In the genomic region with DNA sequence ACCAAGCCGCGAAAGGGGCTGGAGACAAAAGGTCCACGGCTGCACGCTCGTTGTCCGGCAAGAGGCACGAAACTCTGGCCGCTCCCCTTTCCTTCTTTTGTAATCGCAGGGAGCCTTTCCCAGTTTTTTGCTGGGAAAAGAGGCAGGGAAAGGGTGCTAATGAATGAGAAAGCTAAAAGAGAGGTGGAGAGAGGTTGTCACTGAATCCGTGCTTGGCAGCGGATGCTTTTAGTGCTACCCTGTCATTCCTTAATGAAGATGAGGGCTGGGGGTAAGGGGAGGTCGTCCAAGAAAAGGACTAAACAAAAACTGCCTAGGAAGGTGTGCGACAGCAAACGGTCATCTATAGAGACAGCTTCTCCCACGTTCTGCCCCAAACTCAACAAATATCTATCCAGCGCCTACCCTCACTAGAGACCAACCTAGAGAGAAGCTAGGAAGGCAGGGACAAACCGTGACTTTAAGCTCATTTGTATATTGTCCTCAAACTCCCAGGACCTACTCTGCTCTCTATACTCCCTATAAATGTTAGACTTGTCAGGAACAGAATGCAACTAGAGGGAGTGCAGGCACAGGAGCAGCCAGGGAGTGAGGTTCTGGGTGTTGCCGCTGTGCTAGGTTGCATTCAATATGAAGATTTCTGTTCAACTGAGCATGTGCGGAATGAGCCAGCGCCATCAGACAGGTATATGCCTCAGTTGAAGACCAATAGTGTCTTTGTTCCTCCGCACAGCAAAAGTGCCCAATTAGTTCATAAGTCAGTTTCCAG, we compare ENCODE assay signal across 1 cellular context.
TF ChIP-seq lines count a peak whose summit lies in the region.

No MANE protein-coding gene starts in this region.

TF ChIP-seq in GM23338, 12 proteins besides CTCF, POLR2A, EP300 and RAD21 (continued from another document):
- TF ChIP-seq, protein P1, sequence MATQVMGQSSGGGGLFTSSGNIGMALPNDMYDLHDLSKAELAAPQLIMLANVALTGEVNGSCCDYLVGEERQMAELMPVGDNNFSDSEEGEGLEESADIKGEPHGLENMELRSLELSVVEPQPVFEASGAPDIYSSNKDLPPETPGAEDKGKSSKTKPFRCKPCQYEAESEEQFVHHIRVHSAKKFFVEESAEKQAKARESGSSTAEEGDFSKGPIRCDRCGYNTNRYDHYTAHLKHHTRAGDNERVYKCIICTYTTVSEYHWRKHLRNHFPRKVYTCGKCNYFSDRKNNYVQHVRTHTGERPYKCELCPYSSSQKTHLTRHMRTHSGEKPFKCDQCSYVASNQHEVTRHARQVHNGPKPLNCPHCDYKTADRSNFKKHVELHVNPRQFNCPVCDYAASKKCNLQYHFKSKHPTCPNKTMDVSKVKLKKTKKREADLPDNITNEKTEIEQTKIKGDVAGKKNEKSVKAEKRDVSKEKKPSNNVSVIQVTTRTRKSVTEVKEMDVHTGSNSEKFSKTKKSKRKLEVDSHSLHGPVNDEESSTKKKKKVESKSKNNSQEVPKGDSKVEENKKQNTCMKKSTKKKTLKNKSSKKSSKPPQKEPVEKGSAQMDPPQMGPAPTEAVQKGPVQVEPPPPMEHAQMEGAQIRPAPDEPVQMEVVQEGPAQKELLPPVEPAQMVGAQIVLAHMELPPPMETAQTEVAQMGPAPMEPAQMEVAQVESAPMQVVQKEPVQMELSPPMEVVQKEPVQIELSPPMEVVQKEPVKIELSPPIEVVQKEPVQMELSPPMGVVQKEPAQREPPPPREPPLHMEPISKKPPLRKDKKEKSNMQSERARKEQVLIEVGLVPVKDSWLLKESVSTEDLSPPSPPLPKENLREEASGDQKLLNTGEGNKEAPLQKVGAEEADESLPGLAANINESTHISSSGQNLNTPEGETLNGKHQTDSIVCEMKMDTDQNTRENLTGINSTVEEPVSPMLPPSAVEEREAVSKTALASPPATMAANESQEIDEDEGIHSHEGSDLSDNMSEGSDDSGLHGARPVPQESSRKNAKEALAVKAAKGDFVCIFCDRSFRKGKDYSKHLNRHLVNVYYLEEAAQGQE (IDR thresholded peaks at IDR 0.05; ENCODE audit: unreplicated experiment), result no peak
- TF ChIP-seq, protein P2, sequence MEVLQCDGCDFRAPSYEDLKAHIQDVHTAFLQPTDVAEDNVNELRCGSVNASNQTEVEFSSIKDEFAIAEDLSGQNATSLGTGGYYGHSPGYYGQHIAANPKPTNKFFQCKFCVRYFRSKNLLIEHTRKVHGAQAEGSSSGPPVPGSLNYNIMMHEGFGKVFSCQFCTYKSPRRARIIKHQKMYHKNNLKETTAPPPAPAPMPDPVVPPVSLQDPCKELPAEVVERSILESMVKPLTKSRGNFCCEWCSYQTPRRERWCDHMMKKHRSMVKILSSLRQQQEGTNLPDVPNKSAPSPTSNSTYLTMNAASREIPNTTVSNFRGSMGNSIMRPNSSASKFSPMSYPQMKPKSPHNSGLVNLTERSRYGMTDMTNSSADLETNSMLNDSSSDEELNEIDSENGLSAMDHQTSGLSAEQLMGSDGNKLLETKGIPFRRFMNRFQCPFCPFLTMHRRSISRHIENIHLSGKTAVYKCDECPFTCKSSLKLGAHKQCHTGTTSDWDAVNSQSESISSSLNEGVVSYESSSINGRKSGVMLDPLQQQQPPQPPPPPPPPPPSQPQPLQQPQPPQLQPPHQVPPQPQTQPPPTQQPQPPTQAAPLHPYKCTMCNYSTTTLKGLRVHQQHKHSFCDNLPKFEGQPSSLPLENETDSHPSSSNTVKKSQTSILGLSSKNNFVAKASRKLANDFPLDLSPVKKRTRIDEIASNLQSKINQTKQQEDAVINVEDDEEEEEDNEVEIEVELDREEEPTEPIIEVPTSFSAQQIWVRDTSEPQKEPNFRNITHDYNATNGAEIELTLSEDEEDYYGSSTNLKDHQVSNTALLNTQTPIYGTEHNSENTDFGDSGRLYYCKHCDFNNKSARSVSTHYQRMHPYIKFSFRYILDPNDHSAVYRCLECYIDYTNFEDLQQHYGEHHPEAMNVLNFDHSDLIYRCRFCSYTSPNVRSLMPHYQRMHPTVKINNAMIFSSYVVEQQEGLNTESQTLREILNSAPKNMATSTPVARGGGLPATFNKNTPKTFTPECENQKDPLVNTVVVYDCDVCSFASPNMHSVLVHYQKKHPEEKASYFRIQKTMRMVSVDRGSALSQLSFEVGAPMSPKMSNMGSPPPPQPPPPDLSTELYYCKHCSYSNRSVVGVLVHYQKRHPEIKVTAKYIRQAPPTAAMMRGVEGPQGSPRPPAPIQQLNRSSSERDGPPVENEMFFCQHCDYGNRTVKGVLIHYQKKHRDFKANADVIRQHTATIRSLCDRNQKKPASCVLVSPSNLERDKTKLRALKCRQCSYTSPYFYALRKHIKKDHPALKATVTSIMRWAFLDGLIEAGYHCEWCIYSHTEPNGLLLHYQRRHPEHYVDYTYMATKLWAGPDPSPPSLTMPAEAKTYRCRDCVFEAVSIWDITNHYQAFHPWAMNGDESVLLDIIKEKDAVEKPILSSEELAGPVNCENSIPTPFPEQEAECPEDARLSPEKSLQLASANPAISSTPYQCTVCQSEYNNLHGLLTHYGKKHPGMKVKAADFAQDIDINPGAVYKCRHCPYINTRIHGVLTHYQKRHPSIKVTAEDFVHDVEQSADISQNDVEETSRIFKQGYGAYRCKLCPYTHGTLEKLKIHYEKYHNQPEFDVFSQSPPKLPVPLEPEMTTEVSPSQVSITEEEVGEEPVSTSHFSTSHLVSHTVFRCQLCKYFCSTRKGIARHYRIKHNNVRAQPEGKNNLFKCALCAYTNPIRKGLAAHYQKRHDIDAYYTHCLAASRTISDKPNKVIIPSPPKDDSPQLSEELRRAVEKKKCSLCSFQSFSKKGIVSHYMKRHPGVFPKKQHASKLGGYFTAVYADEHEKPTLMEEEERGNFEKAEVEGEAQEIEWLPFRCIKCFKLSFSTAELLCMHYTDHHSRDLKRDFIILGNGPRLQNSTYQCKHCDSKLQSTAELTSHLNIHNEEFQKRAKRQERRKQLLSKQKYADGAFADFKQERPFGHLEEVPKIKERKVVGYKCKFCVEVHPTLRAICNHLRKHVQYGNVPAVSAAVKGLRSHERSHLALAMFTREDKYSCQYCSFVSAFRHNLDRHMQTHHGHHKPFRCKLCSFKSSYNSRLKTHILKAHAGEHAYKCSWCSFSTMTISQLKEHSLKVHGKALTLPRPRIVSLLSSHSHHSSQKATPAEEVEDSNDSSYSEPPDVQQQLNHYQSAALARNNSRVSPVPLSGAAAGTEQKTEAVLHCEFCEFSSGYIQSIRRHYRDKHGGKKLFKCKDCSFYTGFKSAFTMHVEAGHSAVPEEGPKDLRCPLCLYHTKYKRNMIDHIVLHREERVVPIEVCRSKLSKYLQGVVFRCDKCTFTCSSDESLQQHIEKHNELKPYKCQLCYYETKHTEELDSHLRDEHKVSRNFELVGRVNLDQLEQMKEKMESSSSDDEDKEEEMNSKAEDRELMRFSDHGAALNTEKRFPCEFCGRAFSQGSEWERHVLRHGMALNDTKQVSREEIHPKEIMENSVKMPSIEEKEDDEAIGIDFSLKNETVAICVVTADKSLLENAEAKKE (CRISPR knock-in tag; IDR thresholded peaks at IDR 0.05), result no peak
- TF ChIP-seq EZH2phosphoT487 (IDR thresholded peaks at IDR 0.05; ENCODE audit: unreplicated experiment) (no peak), CREB1 (CRISPR knock-in tag; IDR thresholded peaks at IDR 0.05; ENCODE audit: low read depth) (no peak), JUNB (IDR thresholded peaks at IDR 0.05; ENCODE audit: unreplicated experiment) (no peak)
- TF ChIP-seq, protein P3, sequence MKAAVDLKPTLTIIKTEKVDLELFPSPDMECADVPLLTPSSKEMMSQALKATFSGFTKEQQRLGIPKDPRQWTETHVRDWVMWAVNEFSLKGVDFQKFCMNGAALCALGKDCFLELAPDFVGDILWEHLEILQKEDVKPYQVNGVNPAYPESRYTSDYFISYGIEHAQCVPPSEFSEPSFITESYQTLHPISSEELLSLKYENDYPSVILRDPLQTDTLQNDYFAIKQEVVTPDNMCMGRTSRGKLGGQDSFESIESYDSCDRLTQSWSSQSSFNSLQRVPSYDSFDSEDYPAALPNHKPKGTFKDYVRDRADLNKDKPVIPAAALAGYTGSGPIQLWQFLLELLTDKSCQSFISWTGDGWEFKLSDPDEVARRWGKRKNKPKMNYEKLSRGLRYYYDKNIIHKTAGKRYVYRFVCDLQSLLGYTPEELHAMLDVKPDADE (IDR thresholded peaks at IDR 0.05), result no peak
